ENCODE assay signal across 8 cellular contexts in the genomic region with DNA sequence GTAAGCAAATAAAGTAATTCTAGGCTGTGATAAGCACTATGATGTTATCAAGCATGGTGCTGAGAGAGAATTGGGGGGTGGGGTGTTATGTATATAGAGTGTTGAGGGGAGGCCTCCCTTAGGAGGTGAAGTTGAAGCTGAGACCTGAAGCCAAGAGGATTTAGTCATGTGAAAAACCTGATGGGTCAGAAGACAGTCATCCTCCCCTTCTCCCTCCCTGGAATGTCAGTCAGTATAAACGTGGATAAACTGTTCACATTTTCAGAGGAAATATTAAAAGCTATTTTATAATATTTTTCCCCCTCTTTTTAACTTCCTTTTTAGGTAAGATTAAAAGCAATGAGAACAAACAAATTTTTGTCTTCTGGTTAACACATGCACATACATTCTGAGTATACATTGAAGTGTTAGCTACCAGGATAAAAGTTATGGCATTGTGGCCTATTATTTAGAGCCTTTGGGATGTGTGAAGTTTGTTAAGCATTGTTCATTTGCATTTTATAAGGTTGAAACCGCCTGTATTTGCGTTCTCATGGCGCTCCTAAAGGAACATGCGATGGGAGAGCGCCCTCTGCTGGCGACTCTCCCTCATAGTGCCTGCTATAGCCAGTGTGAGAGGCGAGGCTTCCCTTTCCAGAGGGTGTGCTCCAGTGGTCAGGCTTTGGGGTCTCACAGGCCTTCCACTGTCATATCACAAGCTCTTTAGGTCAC. TPM values are rescaled to one million over a fixed set of nuclear protein-coding genes. Genes with fewer than 3 reads are reported as not detected.
DNase-seq lines count a peak whose midpoint lies in the region; ATAC-seq, FAIRE-seq and TF ChIP-seq lines count a peak whose summit lies in the region.

No MANE protein-coding gene starts in this region.

- peak overlapping the region; percentile 5; the same call in 1 of the 2 replicates for H3K4me2 ChIP-seq in OCI-LY7 (ENCODE audit: low read length)

- peaks cover 27% of the 10 kb centered on the region; the same call in 1 of the 2 replicates for H3K36me3 ChIP-seq in OCI-LY7 (ENCODE audit: insufficient read depth, low read length)

- FAIRE-seq in HTR-8/SVneo (lab: Jason Lieb, UNC): peak; percentile 48

- no peaks in the 10 kb centered on the region for H3K9me3 ChIP-seq in OCI-LY7 (ENCODE audit: low read length)

- no peaks in the 10 kb centered on the region for H3K9me2 ChIP-seq in OCI-LY7 (ENCODE audit: insufficient read depth, low read length)

- H3K4me3 ChIP-seq in GM12865 (ENCODE audit: low read depth, low read length) (no peak overlapping the region), OCI-LY7 (ENCODE audit: low read depth, low read length, poor library complexity, severe bottlenecking) (no peak overlapping the region)

- intact Hi-C loops in OCI-LY7 (cut with micrococcal nuclease; ENCODE audit: unreplicated experiment): loop anchor here (1.0 kb wide), 1 partner anchor 68 kb away; the partner anchor contains the start of gene MAPK14

- DNase-seq in GM12865 (ENCODE audit: low read depth) (peak; percentile 85), HTR-8/SVneo (ENCODE audit: insufficient read length, low spot score) (peak; percentile 65), OCI-LY7 (ENCODE audit: low spot score) (peak; percentile 78), myocyte (ENCODE audit: low read depth) (peak; percentile 78)
- DNase-seq in activated T-cell treated with anti-CD3 and anti-CD28 coated beads, Interleukin-2, amount 50 U/mL, for 1 hour: peak; percentile 82
- peak; percentile 88 for DNase-seq in stimulated activated CD8-positive, alpha-beta memory T cell treated with anti-CD3 and anti-CD28 coated beads, Interleukin-4, amount 100 ng/mL, for 48 hours

- POLR2A ChIA-PET in OCI-LY7 (lab: Charles Lee): interaction anchor here (0.8 to 2.1 kb wide), 6 partner anchors 9 to 68 kb away, joined by 3 to 9 read pairs (median 4); partner anchors contain the start of gene MAPK14

- H3K27ac ChIP-seq in OCI-LY7 (ENCODE audit: low read depth, low read length, poor library complexity, severe bottlenecking): no peak overlapping the region

- H3K79me2 ChIP-seq in OCI-LY7 (ENCODE audit: insufficient read depth, low read depth, low read length): no peaks in the 10 kb centered on the region

- H3K4me1 ChIP-seq in OCI-LY7 (ENCODE audit: insufficient read depth, low read length, poor library complexity, severe bottlenecking): peaks cover 8% of the 10 kb centered on the region

- H2AFZ ChIP-seq in OCI-LY7 (ENCODE audit: low read length): no peak overlapping the region

- CTCF ChIA-PET in OCI-LY7 (lab: Charles Lee; ENCODE audit: unreplicated experiment): interaction anchor here (0.6 to 1.6 kb wide), 6 partner anchors 8 to 66 kb away, joined by 3 to 6 read pairs (median 4); no protein-coding TSS in a partner anchor

- no TSS peak for BruUV-seq in OCI-LY7 (replicated peaks; lab: Mats Ljungman, UMichigan)

- no peaks in the 10 kb centered on the region for H4K20me1 ChIP-seq in OCI-LY7 (ENCODE audit: insufficient read depth, low read length)

- TF ChIP-seq CTCF in GM12865 (IDR thresholded peaks at IDR 0.05; ENCODE audit: insufficient read depth, low read depth, low read length, missing control alignments): peak; percentile 90
- TF ChIP-seq CTCF in OCI-LY7 (conservative IDR thresholded peaks at IDR 0.05; ENCODE audit: low read length): peak; percentile 99

- ATAC-seq in esophagus mucosa (peak; percentile 93), GM21619 (IDR thresholded peaks at IDR 0.05; ENCODE audit: unreplicated experiment) (no peak)

RNA-seq across cellular contexts. Expression of gene MAPK13, which starts 35.4 kb away (rescaled TPM):
- total RNA-seq in OCI-LY7 (2014; rRNA removed; shearing (Covaris generic)): 0.88 TPM in 2 replicates
- total RNA-seq in OCI-LY7 (2022) (1.2 and 1.8 TPM in 2 replicates), esophagus mucosa (97.9 TPM), myocyte (0.62 and 0.80 TPM in 2 replicates)
- polyA plus RNA-seq in myocyte (2012): 0.96 TPM

Comparison
In these comparisons a context has a peak if more than half of its experiments do, and no peak if none do; other contexts are left out.
1. RNA of gene MAPK13, which starts 35.4 kb away (total RNA-seq): 97.9 TPM in esophagus mucosa (single experiment); 0.88 to 1.8 TPM in OCI-LY7 and 0.62 to 0.80 TPM in myocyte; every median in the first group is over 10 times any median in the second.
2. Peak in every context shown above with its lines, with median percentiles within 50 percentile points of each other: DNase-seq.